Comparison of ENCODE assay signal across 9 cellular contexts in genomic region chr19:29945017-29945416, GRCh38. TPM values are rescaled to one million over a fixed set of nuclear protein-coding genes. Genes with fewer than 3 reads are reported as not detected.
DNase-seq lines count a peak whose midpoint lies in the region; ATAC-seq and TF ChIP-seq lines count a peak whose summit lies in the region.
"Had no signal": no experiment of that assay in that cellular context is flagged by ENCODE, and none has a peak within 500 bp of the region (broad histone marks: within the 10 kb centered on the region; RNA-seq: fewer than 3 reads in every experiment).

No MANE protein-coding gene starts in this region.

- no peaks in the 10 kb centered on the region for H3K36me3 ChIP-seq in hepatocyte (replicated peaks; ENCODE audit: insufficient read depth, low read depth)

- no peak overlapping the region for H3K27ac Mint-ChIP-seq in stimulated activated naive CD8-positive, alpha-beta T cell treated with anti-CD3 and anti-CD28 coated beads, Interleukin-15, amount 100 ng/mL, for 72 hours
- H3K27ac Mint-ChIP-seq in CD14-positive monocyte (peak overlapping the region in 2 of 7 donors; percentile 23 to 38), progenitor cell of endocrine pancreas (no peak overlapping the region)

- H3K36me3 Mint-ChIP-seq in activated T-cell treated with anti-CD3 and anti-CD28 coated beads, Interleukin-2, amount 50 U/mL, for 4 hours (ENCODE audit: insufficient read depth) = peaks cover 12% of the 10 kb centered on the region
- H3K36me3 Mint-ChIP-seq in CD14-positive monocyte (peaks cover 2% of the 10 kb centered on the region in 2 donors), progenitor cell of endocrine pancreas (ENCODE audit: insufficient read depth) (peaks cover 11% of the 10 kb centered on the region)

- no peaks in the 10 kb centered on the region for H3K9me2 ChIP-seq in hepatocyte (replicated peaks; ENCODE audit: insufficient read depth)

- no peaks in the 10 kb centered on the region for H3K9me3 Mint-ChIP-seq in activated T-cell treated with anti-CD3 and anti-CD28 coated beads, Interleukin-2, amount 50 U/mL, for 4 hours
- H3K9me3 Mint-ChIP-seq in stimulated activated naive CD8-positive, alpha-beta T cell treated with anti-CD3 and anti-CD28 coated beads, Interleukin-15, amount 100 ng/mL, for 72 hours = peaks cover 0 to 5% of the 10 kb centered on the region in 2 donors
- peaks cover 0 to 4% (median 0%) of the 10 kb centered on the region in 7 donors for H3K9me3 Mint-ChIP-seq in CD14-positive monocyte
- peaks cover 11% of the 10 kb centered on the region for H3K9me3 Mint-ChIP-seq in progenitor cell of endocrine pancreas (ENCODE audit: low read depth)

- H3K4me3 Mint-ChIP-seq in activated T-cell treated with anti-CD3 and anti-CD28 coated beads, Interleukin-2, amount 50 U/mL, for 4 hours = peak overlapping the region; percentile 75
- H3K4me3 Mint-ChIP-seq in stimulated activated naive CD8-positive, alpha-beta T cell treated with anti-CD3 and anti-CD28 coated beads, Interleukin-15, amount 100 ng/mL, for 72 hours = peak overlapping the region; percentile 73 to 78
- H3K4me3 Mint-ChIP-seq in CD14-positive monocyte (no peak overlapping the region), progenitor cell of endocrine pancreas (ENCODE audit: low read depth) (no peak overlapping the region)

- no peak overlapping the region for H3K4me3 ChIP-seq in hepatocyte

- H3K4me2 ChIP-seq in hepatocyte = peak overlapping the region; percentile 79

- peak in 1 of 2 donors; percentile 0 for ATAC-seq in activated T-cell treated with anti-CD3 and anti-CD28 coated beads, Interleukin-2, amount 50 U/mL, for 4 hours
- ATAC-seq in stimulated activated naive CD8-positive, alpha-beta T cell treated with anti-CD3 and anti-CD28 coated beads, Interleukin-15, amount 100 ng/mL, for 72 hours = no peak
- no peak for ATAC-seq in GM21528 (IDR thresholded peaks at IDR 0.05; ENCODE audit: low FRiP score, unreplicated experiment)

- peaks cover 76% of the 10 kb centered on the region for H3K79me2 ChIP-seq in hepatocyte

- peaks cover 23% of the 10 kb centered on the region for H3K4me1 ChIP-seq in hepatocyte (ENCODE audit: insufficient read depth)

- H3K9me3 ChIP-seq in hepatocyte (ENCODE audit: low read depth) = no peaks in the 10 kb centered on the region

- TF ChIP-seq CTCF in VCaP (conservative IDR thresholded peaks at IDR 0.05) (no peak), hepatocyte (IDR thresholded peaks at IDR 0.05; ENCODE audit: poor library complexity) (no peak), CD14-positive monocyte (IDR thresholded peaks at IDR 0.05) (no peak), progenitor cell of endocrine pancreas (IDR thresholded peaks at IDR 0.05; ENCODE audit: unreplicated experiment) (no peak)

- WGBS in hepatocyte (ENCODE audit: low lambda C conversion rate, missing lambda C conversion rate) = 83% methylated on average over 1 of the region's 1 CpG

- no peaks in the 10 kb centered on the region for H3K27me3 Mint-ChIP-seq in activated T-cell treated with anti-CD3 and anti-CD28 coated beads, Interleukin-2, amount 50 U/mL, for 4 hours (ENCODE audit: low read depth)
- H3K27me3 Mint-ChIP-seq in stimulated activated naive CD8-positive, alpha-beta T cell treated with anti-CD3 and anti-CD28 coated beads, Interleukin-15, amount 100 ng/mL, for 72 hours = no peaks in the 10 kb centered on the region
- H3K27me3 Mint-ChIP-seq in CD14-positive monocyte (ENCODE audit: low read depth in 3 of 3) (peaks cover 1 to 8% (median 7%) of the 10 kb centered on the region in 3 donors), progenitor cell of endocrine pancreas (peaks cover 8% of the 10 kb centered on the region)

- no peak overlapping the region for H2AFZ ChIP-seq in hepatocyte

- H3K27me3 ChIP-seq in hepatocyte = no peaks in the 10 kb centered on the region

- intact Hi-C loops in CD14-positive monocyte (cut with micrococcal nuclease) = loop anchor here (10.0 kb wide), 2 partner anchors 130 to 340 kb away; partner anchors contain the start of genes POP4 (in 2 of the 2) and CCNE1 (in 1 of the 2)

- DNase-seq in activated T-cell treated with anti-CD3 and anti-CD28 coated beads, Interleukin-2, amount 50 U/mL, for 4 hours = no peak
- DNase-seq in activated T-cell treated with anti-CD3 and anti-CD28 coated beads for 4 hours = no peak
- no peak for DNase-seq in hepatocyte (ENCODE audit: low spot score)
- DNase-seq in stimulated activated naive CD8-positive, alpha-beta T cell treated with anti-CD3 and anti-CD28 coated beads, Interleukin-15, amount 100 ng/mL, for 72 hours = no peak
- no peak for DNase-seq in CD14-positive monocyte (ENCODE audit: low spot score)
- no peak for DNase-seq in progenitor cell of endocrine pancreas (ENCODE audit: low spot score, unreplicated experiment)
- DNase-seq: NCI-H748 treated with DMSO at 0.1 percent for 48 hours had no signal

- H3K27ac ChIP-seq in VCaP (peak overlapping the region; percentile 56), hepatocyte (peak overlapping the region; percentile 71)

- peaks cover 35% of the 10 kb centered on the region for H4K20me1 ChIP-seq in hepatocyte (ENCODE audit: insufficient read depth, poor library complexity, severe bottlenecking)

- peaks cover 64% of the 10 kb centered on the region for H3K4me1 Mint-ChIP-seq in activated T-cell treated with anti-CD3 and anti-CD28 coated beads, Interleukin-2, amount 50 U/mL, for 4 hours (ENCODE audit: low read depth)
- H3K4me1 Mint-ChIP-seq in stimulated activated naive CD8-positive, alpha-beta T cell treated with anti-CD3 and anti-CD28 coated beads, Interleukin-15, amount 100 ng/mL, for 72 hours = peaks cover 61% of the 10 kb centered on the region
- peaks cover 35% of the 10 kb centered on the region for H3K4me1 Mint-ChIP-seq in CD14-positive monocyte
- H3K4me1 Mint-ChIP-seq in progenitor cell of endocrine pancreas (ENCODE audit: low read depth) = peaks cover 21% of the 10 kb centered on the region

RNA-seq across cellular contexts. Expression of gene URI1, which starts 3.0 kb away (rescaled TPM):
- total RNA-seq in activated T-cell treated with anti-CD3 and anti-CD28 coated beads, Interleukin-2, amount 50 U/mL, for 4 hours = 10 to 100 TPM; 69.5 to 80.5 (median 77.8) TPM
- total RNA-seq in hepatocyte (63.6 and 66.7 TPM in 2 replicates), progenitor cell of endocrine pancreas (56.3 and 58.4 TPM in 2 replicates)
- polyA plus RNA-seq in hepatocyte (49.6 and 50.0 TPM in 2 replicates), CD14-positive monocyte (1 to 10 TPM; 5.3 to 9.7 TPM)

Comparison
In these comparisons a context has a peak if more than half of its experiments do, and no peak if none do; other contexts are left out.
1. H3K4me3 Mint-ChIP-seq: peak in activated T-cell treated with anti-CD3 and anti-CD28 coated beads, Interleukin-2, amount 50 U/mL, for 4 hours (single experiment) and stimulated activated naive CD8-positive, alpha-beta T cell treated with anti-CD3 and anti-CD28 coated beads, Interleukin-15, amount 100 ng/mL, for 72 hours (2 of 2); none in CD14-positive monocyte (0 of 2) and progenitor cell of endocrine pancreas (single experiment).